In the genomic region with DNA sequence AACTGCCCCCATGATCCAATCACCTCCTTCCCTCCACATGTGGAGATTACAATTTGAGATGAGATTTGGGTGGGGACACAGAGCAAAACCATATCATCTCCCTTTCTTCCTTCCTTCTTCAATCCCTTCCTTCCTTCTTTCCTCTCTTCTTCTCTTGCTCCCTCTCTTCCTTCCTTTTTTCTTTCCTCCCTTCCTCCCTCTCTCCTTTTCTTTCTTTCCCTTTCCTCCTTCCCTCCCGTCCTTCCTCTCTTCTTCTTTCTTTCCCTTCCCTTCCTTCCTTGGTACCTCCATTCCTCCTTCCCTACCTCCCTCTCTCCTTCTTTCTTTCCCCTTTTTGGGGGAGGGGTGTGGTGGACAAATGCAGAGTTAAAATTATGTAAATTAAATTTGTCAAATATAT, we compare ENCODE assay signal across 25 cellular contexts.
"Had no signal": no experiment of that assay in that cellular context is flagged by ENCODE, and none has a peak within 500 bp of the region (broad histone marks: within the 10 kb centered on the region; RNA-seq: fewer than 3 reads in every experiment).

No MANE protein-coding gene starts in this region.

- H3K4me2 ChIP-seq: hepatocyte had no signal

- H3K4me3 ChIP-seq: colonic mucosa, coronary artery, dorsolateral prefrontal cortex, esophagus muscularis mucosa, esophagus squamous epithelium, gastrocnemius medialis, gastroesophageal sphincter, heart left ventricle, heart right ventricle, hepatocyte had no signal

- H3K9me3 ChIP-seq: colonic mucosa, esophagus muscularis mucosa, esophagus squamous epithelium, gastrocnemius medialis, gastroesophageal sphincter, heart left ventricle, heart right ventricle had no signal

- H3K27ac ChIP-seq: colonic mucosa, coronary artery, dorsolateral prefrontal cortex, epithelial cell of prostate, esophagus muscularis mucosa, esophagus squamous epithelium, foreskin keratinocyte, gastrocnemius medialis, gastroesophageal sphincter, heart left ventricle, heart right ventricle, hepatocyte had no signal

- H3K4me3 Mint-ChIP-seq: dendritic cell treated with granulocyte-macrophage colony-stimulating factor and Interleukin-4, amounts not matched to agents 40 ng/mL and 50 ng/mL, for 4 days; effector memory CD8-positive, alpha-beta T cell; endodermal cell had no signal

- DNase-seq: colonic mucosa; cortex of kidney; dermis blood vessel endothelial cell; dorsolateral prefrontal cortex; effector CD4-positive, alpha-beta T cell; effector CD8-positive, alpha-beta T cell; effector memory CD4-positive, alpha-beta T cell; effector memory CD8-positive, alpha-beta T cell; endodermal cell; erythroblast; esophagus squamous epithelium; foreskin fibroblast; foreskin keratinocyte; foreskin melanocyte; gastrocnemius medialis; glutamatergic neuron; head of caudate nucleus; heart left ventricle; heart right ventricle had no signal

- H3K27ac Mint-ChIP-seq: dendritic cell treated with granulocyte-macrophage colony-stimulating factor and Interleukin-4, amounts not matched to agents 40 ng/mL and 50 ng/mL, for 4 days; effector memory CD8-positive, alpha-beta T cell; endodermal cell had no signal

- H3K36me3 ChIP-seq: colonic mucosa, esophagus muscularis mucosa, esophagus squamous epithelium, gastrocnemius medialis, gastroesophageal sphincter, heart left ventricle, heart right ventricle had no signal

- H3K9me3 Mint-ChIP-seq: dendritic cell treated with granulocyte-macrophage colony-stimulating factor and Interleukin-4, amounts not matched to agents 40 ng/mL and 50 ng/mL, for 4 days; effector memory CD8-positive, alpha-beta T cell; endodermal cell had no signal

- H3K4me1 Mint-ChIP-seq: endodermal cell had no signal

- H3K27me3 ChIP-seq: colonic mucosa, esophagus muscularis mucosa, esophagus squamous epithelium, gastrocnemius medialis, gastroesophageal sphincter, heart left ventricle, hepatocyte had no signal

- H3K4me1 ChIP-seq: colonic mucosa, esophagus muscularis mucosa, esophagus squamous epithelium, foreskin keratinocyte, gastrocnemius medialis, gastroesophageal sphincter, heart left ventricle, heart right ventricle had no signal
